In genomic region chr14:90331497-90332270, GRCh38 we compare ENCODE assay signal across 8 cellular contexts. TPM values are rescaled to one million over a fixed set of nuclear protein-coding genes. Genes with fewer than 3 reads are reported as not detected.
DNase-seq lines count a peak whose midpoint lies in the region; ATAC-seq and TF ChIP-seq lines count a peak whose summit lies in the region.

Gene NRDE2, minus strand, starts transcription at chr14:90331941. Its CDS starts 37 bp downstream, at chr14:90331904.

- H3K36me3 ChIP-seq in spleen: no peaks in the 10 kb centered on the region

- H3K4me1 ChIP-seq in spleen: peaks cover 9 to 35% (median 22%) of the 10 kb centered on the region in 6 donors

- H3K9me3 ChIP-seq in spleen: no peaks in the 10 kb centered on the region

- DNase-seq in AG20443 (ENCODE audit: low spot score) (peak; percentile 98), NCI-H446 (lab: John Stamatoyannopoulos, UW) (peak; percentile 97 to 99), caudate nucleus (lab: John Stamatoyannopoulos, UW) (peak; percentile 75 to 99 (median 98)), inferior parietal cortex (ENCODE audit: extremely low spot score) (peak; percentile 94), spleen (peak; percentile 100)
- DNase-seq in activated CD4-positive, CD25-positive, alpha-beta regulatory T cell (lab: John Stamatoyannopoulos, UW): peak; percentile 87 to 98 (median 94)

- no peak for TF ChIP-seq POLR2A in spleen (IDR thresholded peaks at IDR 0.05)

- TF ChIP-seq CTCF in spleen (IDR thresholded peaks at IDR 0.05 in 8 of 11, conservative IDR thresholded peaks at IDR 0.05 in 3 of 11): peak in 1 of 11 experiments; percentile 29

- H3K27me3 ChIP-seq in spleen (replicated peaks in 1 of 7): peaks cover 0 to 27% (median 0%) of the 10 kb centered on the region in 7 donors

- 3 to 4% (median 3%) methylated on average over 37 to 46 of the region's 46 CpGs for WGBS in spleen, 5 donors

- peak within 1 kb of the TSS; percentile 60 to 93 (median 70) for H3K4me3 ChIP-seq in spleen

- ATAC-seq in GM19043 (IDR thresholded peaks at IDR 0.05; ENCODE audit: low read depth, unreplicated experiment) (peak; percentile 92), HG03354 (IDR thresholded peaks at IDR 0.05; ENCODE audit: poor library complexity, severe bottlenecking, unreplicated experiment) (peak; percentile 96)

- intact Hi-C loops in spleen (cut with DNase I; ENCODE audit: low total_unique reads): no loop called here

- H3K27ac ChIP-seq in caudate nucleus (ENCODE audit: low read depth, low read length) (peak within 1 kb of the TSS; percentile 89), spleen (peak within 1 kb of the TSS; percentile 80 to 91 (median 88))

RNA-seq across cellular contexts. Expression of gene NRDE2, which starts in this region (rescaled TPM):
- total RNA-seq in spleen: 10 to 100 TPM; 15.2 to 28.9 (median 22.4) TPM
- 10 to 100 TPM in 2 of 3 donors, 1 to 10 TPM in 1; 6.3 to 13.2 (median 11.3) TPM for polyA plus RNA-seq in spleen

Comparison
In these comparisons a context has a peak if more than half of its experiments do, and no peak if none do; other contexts are left out.
1. Peak in every context shown above with its lines: DNase-seq, ATAC-seq, H3K4me3 ChIP-seq and H3K27ac ChIP-seq.